In the genomic region with DNA sequence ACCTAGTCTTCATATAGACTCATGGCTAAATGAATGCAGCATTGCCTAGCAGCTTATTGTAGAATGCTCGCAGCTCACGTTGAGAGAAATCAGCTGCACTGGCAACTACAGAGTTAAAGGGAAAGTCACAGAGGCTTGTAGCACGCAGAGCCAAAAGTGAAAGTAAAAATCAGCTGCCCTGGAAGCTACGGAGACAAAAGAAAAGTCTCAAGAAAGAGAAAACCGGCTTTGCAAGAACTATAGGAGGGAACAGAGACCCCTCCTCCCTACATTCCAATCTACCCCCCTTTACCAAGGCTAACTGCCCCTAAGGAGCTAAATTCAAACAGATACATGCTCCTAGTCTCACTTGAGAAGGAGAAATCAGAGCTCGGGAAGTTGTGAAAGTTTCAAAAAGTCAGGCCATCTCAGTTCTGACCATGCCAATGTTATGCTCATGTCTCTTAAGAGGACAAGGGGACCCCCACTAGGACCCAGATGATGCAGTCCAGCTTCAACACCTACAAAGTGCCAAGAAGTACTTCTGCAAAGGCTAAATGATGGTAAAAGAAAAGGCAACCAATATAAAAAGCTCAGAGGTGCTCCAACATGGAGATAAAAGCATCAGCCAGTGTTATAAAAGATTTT, we compare ENCODE assay signal across 1 cellular context.
TF ChIP-seq lines count a peak whose summit lies in the region.

No MANE protein-coding gene starts in this region.

TF ChIP-seq in SK-N-SH treated with all-trans-retinoic acid at 6 μM for 48 hours, 23 proteins besides CTCF, POLR2A, EP300 and RAD21 (continued from another document):
- TF ChIP-seq, protein P1, sequence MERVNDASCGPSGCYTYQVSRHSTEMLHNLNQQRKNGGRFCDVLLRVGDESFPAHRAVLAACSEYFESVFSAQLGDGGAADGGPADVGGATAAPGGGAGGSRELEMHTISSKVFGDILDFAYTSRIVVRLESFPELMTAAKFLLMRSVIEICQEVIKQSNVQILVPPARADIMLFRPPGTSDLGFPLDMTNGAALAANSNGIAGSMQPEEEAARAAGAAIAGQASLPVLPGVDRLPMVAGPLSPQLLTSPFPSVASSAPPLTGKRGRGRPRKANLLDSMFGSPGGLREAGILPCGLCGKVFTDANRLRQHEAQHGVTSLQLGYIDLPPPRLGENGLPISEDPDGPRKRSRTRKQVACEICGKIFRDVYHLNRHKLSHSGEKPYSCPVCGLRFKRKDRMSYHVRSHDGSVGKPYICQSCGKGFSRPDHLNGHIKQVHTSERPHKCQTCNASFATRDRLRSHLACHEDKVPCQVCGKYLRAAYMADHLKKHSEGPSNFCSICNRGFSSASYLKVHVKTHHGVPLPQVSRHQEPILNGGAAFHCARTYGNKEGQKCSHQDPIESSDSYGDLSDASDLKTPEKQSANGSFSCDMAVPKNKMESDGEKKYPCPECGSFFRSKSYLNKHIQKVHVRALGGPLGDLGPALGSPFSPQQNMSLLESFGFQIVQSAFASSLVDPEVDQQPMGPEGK (CRISPR knock-in tag; IDR thresholded peaks at IDR 0.05; ENCODE audit: borderline replicate concordance), result no peak
- TF ChIP-seq, protein P2, sequence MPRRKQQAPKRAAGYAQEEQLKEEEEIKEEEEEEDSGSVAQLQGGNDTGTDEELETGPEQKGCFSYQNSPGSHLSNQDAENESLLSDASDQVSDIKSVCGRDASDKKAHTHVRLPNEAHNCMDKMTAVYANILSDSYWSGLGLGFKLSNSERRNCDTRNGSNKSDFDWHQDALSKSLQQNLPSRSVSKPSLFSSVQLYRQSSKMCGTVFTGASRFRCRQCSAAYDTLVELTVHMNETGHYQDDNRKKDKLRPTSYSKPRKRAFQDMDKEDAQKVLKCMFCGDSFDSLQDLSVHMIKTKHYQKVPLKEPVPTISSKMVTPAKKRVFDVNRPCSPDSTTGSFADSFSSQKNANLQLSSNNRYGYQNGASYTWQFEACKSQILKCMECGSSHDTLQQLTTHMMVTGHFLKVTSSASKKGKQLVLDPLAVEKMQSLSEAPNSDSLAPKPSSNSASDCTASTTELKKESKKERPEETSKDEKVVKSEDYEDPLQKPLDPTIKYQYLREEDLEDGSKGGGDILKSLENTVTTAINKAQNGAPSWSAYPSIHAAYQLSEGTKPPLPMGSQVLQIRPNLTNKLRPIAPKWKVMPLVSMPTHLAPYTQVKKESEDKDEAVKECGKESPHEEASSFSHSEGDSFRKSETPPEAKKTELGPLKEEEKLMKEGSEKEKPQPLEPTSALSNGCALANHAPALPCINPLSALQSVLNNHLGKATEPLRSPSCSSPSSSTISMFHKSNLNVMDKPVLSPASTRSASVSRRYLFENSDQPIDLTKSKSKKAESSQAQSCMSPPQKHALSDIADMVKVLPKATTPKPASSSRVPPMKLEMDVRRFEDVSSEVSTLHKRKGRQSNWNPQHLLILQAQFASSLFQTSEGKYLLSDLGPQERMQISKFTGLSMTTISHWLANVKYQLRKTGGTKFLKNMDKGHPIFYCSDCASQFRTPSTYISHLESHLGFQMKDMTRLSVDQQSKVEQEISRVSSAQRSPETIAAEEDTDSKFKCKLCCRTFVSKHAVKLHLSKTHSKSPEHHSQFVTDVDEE (CRISPR knock-in tag; IDR thresholded peaks at IDR 0.05), result no peak
- TF ChIP-seq ESRRG (CRISPR knock-in tag; IDR thresholded peaks at IDR 0.05), result no peak
- no peak for TF ChIP-seq CSDC2 (CRISPR knock-in tag; IDR thresholded peaks at IDR 0.05)
- no peak for TF ChIP-seq SNAI2 (CRISPR knock-in tag; IDR thresholded peaks at IDR 0.05)
- TF ChIP-seq TCF4 (CRISPR knock-in tag; IDR thresholded peaks at IDR 0.05; ENCODE audit: borderline replicate concordance), result no peak
